Comparison of ENCODE assay signal across 17 cellular contexts in the genomic region with DNA sequence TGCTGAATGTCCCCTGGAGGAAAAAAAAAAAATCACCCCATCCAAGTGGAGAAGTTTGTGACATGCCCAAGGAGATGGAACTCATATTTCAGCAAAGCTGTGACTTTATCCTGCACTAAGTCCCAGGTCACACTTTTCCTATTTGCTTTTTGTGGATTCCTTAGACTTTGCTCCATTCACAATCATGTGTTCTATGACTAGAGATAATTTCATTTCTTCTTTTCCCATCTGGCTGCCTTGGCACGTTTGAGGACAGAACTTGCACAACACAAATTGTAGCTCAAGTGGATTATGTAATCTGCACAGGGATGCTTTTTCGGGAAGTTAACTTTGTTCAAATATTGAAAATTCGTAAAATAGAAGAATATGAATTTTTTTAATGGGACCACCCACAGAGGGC.
DNase-seq lines count a peak whose midpoint lies in the region; ATAC-seq and TF ChIP-seq lines count a peak whose summit lies in the region.
"Had no signal": no experiment of that assay in that cellular context is flagged by ENCODE, and none has a peak within 500 bp of the region (broad histone marks: within the 10 kb centered on the region; RNA-seq: fewer than 3 reads in every experiment).

No MANE protein-coding gene starts in this region.

- DNase-seq in GM23248: peak; percentile 55
- DNase-seq in breast epithelium (ENCODE audit: low spot score in 2 of 2): no peak
- no peak for DNase-seq in left lobe of liver (ENCODE audit: low spot score)
- DNase-seq in stomach: no peak
- no peak for DNase-seq in activated CD4-positive, alpha-beta T cell treated with anti-CD3 and anti-CD28 coated beads, Interleukin-2, amount 10 ng/mL, durations not matched to agents 7 days and 5 days
- no peak for DNase-seq in NCI-H2081 (lab: John Stamatoyannopoulos, UW)
- DNase-seq in T-helper 2 cell: no peak
- DNase-seq in activated naive CD4-positive, alpha-beta T cell treated with anti-CD3 and anti-CD28 coated beads, Interleukin-2, amount 10 ng/mL, durations not matched to agents 7 days and 5 days: no peak
- DNase-seq: activated CD4-positive, alpha-beta T cell treated with anti-CD3 and anti-CD28 coated beads, Interleukin-2, amount 50 U/mL, for 4 hours; effector CD4-positive, alpha-beta T cell; HFFc6; MM.1S; NCI-H345; T-helper 9 cell had no signal

- H3K36me3 ChIP-seq in GM23248 (ENCODE audit: low read depth) (no peaks in the 10 kb centered on the region), breast epithelium (no peaks in the 10 kb centered on the region), stomach (no peaks in the 10 kb centered on the region)

- no peak overlapping the region for H3K4me3 ChIP-seq in GM23248
- no peak overlapping the region for H3K4me3 ChIP-seq in breast epithelium
- H3K4me3 ChIP-seq in stomach: no peak overlapping the region

- H3K9me2 ChIP-seq in GM23248 (ENCODE audit: insufficient read depth): no peaks in the 10 kb centered on the region

- peak; percentile 7 for ATAC-seq in left lobe of liver
- ATAC-seq: activated T-helper 17 cell treated with anti-CD3 and anti-CD28 coated beads, Interleukin-2, amount 50 U/mL, for 72 hours; Panc1 had no signal

- H3K36me3 Mint-ChIP-seq in activated CD4-positive, alpha-beta T cell treated with anti-CD3 and anti-CD28 coated beads, Interleukin-2, amount 10 ng/mL, durations not matched to agents 7 days and 5 days (ENCODE audit: low read depth): no peaks in the 10 kb centered on the region
- H3K36me3 Mint-ChIP-seq in activated naive CD4-positive, alpha-beta T cell treated with anti-CD3 and anti-CD28 coated beads, Interleukin-2, amount 10 ng/mL, durations not matched to agents 7 days and 5 days: no peaks in the 10 kb centered on the region

- no peak overlapping the region for H3K4me2 ChIP-seq in GM23248 (ENCODE audit: unreplicated experiment)

- H3K9ac ChIP-seq in GM23248: no peak overlapping the region

- H3K27me3 ChIP-seq in GM23248 (replicated peaks; ENCODE audit: insufficient read depth) (no peaks in the 10 kb centered on the region), breast epithelium (no peaks in the 10 kb centered on the region), stomach (no peaks in the 10 kb centered on the region)

- H2AFZ ChIP-seq in GM23248: no peak overlapping the region

- H3K9me3 Mint-ChIP-seq in activated CD4-positive, alpha-beta T cell treated with anti-CD3 and anti-CD28 coated beads, Interleukin-2, amount 10 ng/mL, durations not matched to agents 7 days and 5 days: no peaks in the 10 kb centered on the region
- no peaks in the 10 kb centered on the region for H3K9me3 Mint-ChIP-seq in activated naive CD4-positive, alpha-beta T cell treated with anti-CD3 and anti-CD28 coated beads, Interleukin-2, amount 10 ng/mL, durations not matched to agents 7 days and 5 days
- H3K9me3 Mint-ChIP-seq: activated T-helper 17 cell treated with anti-CD3 and anti-CD28 coated beads, Interleukin-2, amount 50 U/mL, for 72 hours had no signal

- TF ChIP-seq POLR2A in breast epithelium (IDR thresholded peaks at IDR 0.05) (no peak), stomach (IDR thresholded peaks at IDR 0.05) (no peak)

- intact Hi-C loops in breast epithelium (cut with DNase I; ENCODE audit: low total_unique reads): no loop called here
- intact Hi-C loops in stomach (cut with DNase I; ENCODE audit: low total_unique reads): no loop called here

- no peak for TF ChIP-seq CTCF in breast epithelium (IDR thresholded peaks at IDR 0.05)
- no peak for TF ChIP-seq CTCF in stomach (IDR thresholded peaks at IDR 0.05)

- no peaks in the 10 kb centered on the region for H4K20me1 ChIP-seq in GM23248 (ENCODE audit: insufficient read depth)

- POLR2A ChIA-PET in activated CD4-positive, alpha-beta T cell treated with anti-CD3 and anti-CD28 coated beads, Interleukin-2, amount 10 ng/mL, durations not matched to agents 7 days and 5 days (lab: Charles Lee): no interaction called here

- peaks cover 13% of the 10 kb centered on the region for H3K27me3 Mint-ChIP-seq in activated CD4-positive, alpha-beta T cell treated with anti-CD3 and anti-CD28 coated beads, Interleukin-2, amount 10 ng/mL, durations not matched to agents 7 days and 5 days
- peaks cover 63% of the 10 kb centered on the region for H3K27me3 Mint-ChIP-seq in activated naive CD4-positive, alpha-beta T cell treated with anti-CD3 and anti-CD28 coated beads, Interleukin-2, amount 10 ng/mL, durations not matched to agents 7 days and 5 days

- in situ Hi-C loops in GM23248 (cut with MboI): no loop called here

- 12 to 15% methylated on average over 3 of the region's 3 CpGs for WGBS in GM23248 (ENCODE audit: low coverage in 1 of 2, low lambda C conversion rate in 2 of 2, missing lambda C conversion rate in 2 of 2), 2 experiments
- 54 to 61% (median 55%) methylated on average over 3 of the region's 3 CpGs for WGBS in stomach, 5 donors

- no peak for TF ChIP-seq EP300 in stomach (IDR thresholded peaks at IDR 0.05)

- no peaks in the 10 kb centered on the region for H3F3A ChIP-seq in GM23248 (ENCODE audit: insufficient read depth)

- H3K27ac ChIP-seq in GM23248 (no peak overlapping the region), breast epithelium (peak overlapping the region; percentile 76), stomach (peak overlapping the region in 3 of 5 donors; percentile 47 to 72 (median 63))

- CTCF ChIA-PET in activated CD4-positive, alpha-beta T cell treated with anti-CD3 and anti-CD28 coated beads, Interleukin-2, amount 10 ng/mL, durations not matched to agents 7 days and 5 days (lab: Charles Lee): no interaction called here
- CTCF ChIA-PET in activated naive CD4-positive, alpha-beta T cell treated with anti-CD3 and anti-CD28 coated beads, Interleukin-2, amount 10 ng/mL, durations not matched to agents 7 days and 5 days (lab: Charles Lee): interaction anchor here (0.6 kb wide), 1 partner anchor 54 kb away, joined by 3 read pairs; no protein-coding TSS in a partner anchor

- H3K4me1 ChIP-seq in GM23248 (ENCODE audit: insufficient read depth) (no peaks in the 10 kb centered on the region), breast epithelium (no peaks in the 10 kb centered on the region), stomach (peaks cover 14 to 37% (median 27%) of the 10 kb centered on the region in 4 donors)

- no peaks in the 10 kb centered on the region for H3K4me1 Mint-ChIP-seq in activated CD4-positive, alpha-beta T cell treated with anti-CD3 and anti-CD28 coated beads, Interleukin-2, amount 10 ng/mL, durations not matched to agents 7 days and 5 days
- no peaks in the 10 kb centered on the region for H3K4me1 Mint-ChIP-seq in activated naive CD4-positive, alpha-beta T cell treated with anti-CD3 and anti-CD28 coated beads, Interleukin-2, amount 10 ng/mL, durations not matched to agents 7 days and 5 days
- H3K4me1 Mint-ChIP-seq: activated T-helper 17 cell treated with anti-CD3 and anti-CD28 coated beads, Interleukin-2, amount 50 U/mL, for 72 hours had no signal

- H3K79me2 ChIP-seq in GM23248 (ENCODE audit: insufficient read depth): no peaks in the 10 kb centered on the region

- no peak overlapping the region for H3K4me3 Mint-ChIP-seq in activated CD4-positive, alpha-beta T cell treated with anti-CD3 and anti-CD28 coated beads, Interleukin-2, amount 10 ng/mL, durations not matched to agents 7 days and 5 days
- H3K4me3 Mint-ChIP-seq in activated naive CD4-positive, alpha-beta T cell treated with anti-CD3 and anti-CD28 coated beads, Interleukin-2, amount 10 ng/mL, durations not matched to agents 7 days and 5 days: no peak overlapping the region
- H3K4me3 Mint-ChIP-seq: activated T-helper 17 cell treated with anti-CD3 and anti-CD28 coated beads, Interleukin-2, amount 50 U/mL, for 72 hours; HFFc6; type B pancreatic cell had no signal

- no peaks in the 10 kb centered on the region for H3K9me3 ChIP-seq in GM23248 (ENCODE audit: low read depth)
- no peaks in the 10 kb centered on the region for H3K9me3 ChIP-seq in breast epithelium
- H3K9me3 ChIP-seq in stomach: no peaks in the 10 kb centered on the region

- no peak overlapping the region for H3K27ac Mint-ChIP-seq in activated CD4-positive, alpha-beta T cell treated with anti-CD3 and anti-CD28 coated beads, Interleukin-2, amount 10 ng/mL, durations not matched to agents 7 days and 5 days
- H3K27ac Mint-ChIP-seq in activated naive CD4-positive, alpha-beta T cell treated with anti-CD3 and anti-CD28 coated beads, Interleukin-2, amount 10 ng/mL, durations not matched to agents 7 days and 5 days: no peak overlapping the region
- H3K27ac Mint-ChIP-seq: activated T-helper 17 cell treated with anti-CD3 and anti-CD28 coated beads, Interleukin-2, amount 50 U/mL, for 72 hours; HFFc6; type B pancreatic cell had no signal
